ENCODE assay signal across 1 cellular context in genomic region chr12:15819644-15820437, GRCh38.
TF ChIP-seq lines count a peak whose summit lies in the region.

No MANE protein-coding gene starts in this region.

TF ChIP-seq in HepG2, 621 proteins besides CTCF, POLR2A, EP300 and RAD21 (continued from another document and continues in another):
- TF ChIP-seq USF2 (IDR thresholded peaks at IDR 0.05; ENCODE audit: low read depth, low read length): no peak
- TF ChIP-seq USF2 (CRISPR knock-in tag; IDR thresholded peaks at IDR 0.05; ENCODE audit: borderline replicate concordance): no peak
- TF ChIP-seq DBP (CRISPR knock-in tag; IDR thresholded peaks at IDR 0.05; ENCODE audit: not compliant biosample characterization): no peak
- peak; percentile 34; the same call in 1 of the 2 replicates for TF ChIP-seq DPF2 (CRISPR knock-in tag; IDR thresholded peaks at IDR 0.05; ENCODE audit: borderline replicate concordance, low read depth)
- no peak for TF ChIP-seq ZFP90 (CRISPR knock-in tag; IDR thresholded peaks at IDR 0.05; ENCODE audit: borderline replicate concordance)
- TF ChIP-seq, protein P1, sequence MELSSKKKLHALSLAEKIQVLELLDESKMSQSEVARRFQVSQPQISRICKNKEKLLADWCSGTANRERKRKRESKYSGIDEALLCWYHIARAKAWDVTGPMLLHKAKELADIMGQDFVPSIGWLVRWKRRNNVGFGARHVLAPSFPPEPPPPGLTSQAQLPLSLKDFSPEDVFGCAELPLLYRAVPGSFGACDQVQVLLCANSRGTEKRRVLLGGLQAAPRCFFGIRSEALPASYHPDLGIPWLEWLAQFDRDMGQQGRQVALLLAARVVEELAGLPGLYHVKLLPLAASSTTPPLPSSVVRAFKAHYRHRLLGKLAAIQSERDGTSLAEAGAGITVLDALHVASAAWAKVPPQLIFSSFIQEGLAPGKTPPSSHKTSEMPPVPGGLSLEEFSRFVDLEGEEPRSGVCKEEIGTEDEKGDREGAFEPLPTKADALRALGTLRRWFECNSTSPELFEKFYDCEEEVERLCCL (CRISPR knock-in tag; IDR thresholded peaks at IDR 0.05; ENCODE audit: borderline replicate concordance): no peak
- peak; percentile 52; the same call in 1 of the 2 replicates for TF ChIP-seq THAP11 (CRISPR knock-in tag; IDR thresholded peaks at IDR 0.05)
- TF ChIP-seq ZNF543 (CRISPR knock-in tag; IDR thresholded peaks at IDR 0.05): no peak
- TF ChIP-seq ZNF18 (CRISPR knock-in tag; IDR thresholded peaks at IDR 0.05; ENCODE audit: insufficient replicate concordance): no peak
- TF ChIP-seq FOXA1 (IDR thresholded peaks at IDR 0.05): peak; percentile 67
- TF ChIP-seq FOXA1 (CRISPR knock-in tag; IDR thresholded peaks at IDR 0.05): peak; percentile 93
- TF ChIP-seq TAF1 (CRISPR knock-in tag; IDR thresholded peaks at IDR 0.05): no peak
- no peak for TF ChIP-seq ZNF562 (CRISPR knock-in tag; IDR thresholded peaks at IDR 0.05; ENCODE audit: borderline replicate concordance)
- TF ChIP-seq, protein P2, sequence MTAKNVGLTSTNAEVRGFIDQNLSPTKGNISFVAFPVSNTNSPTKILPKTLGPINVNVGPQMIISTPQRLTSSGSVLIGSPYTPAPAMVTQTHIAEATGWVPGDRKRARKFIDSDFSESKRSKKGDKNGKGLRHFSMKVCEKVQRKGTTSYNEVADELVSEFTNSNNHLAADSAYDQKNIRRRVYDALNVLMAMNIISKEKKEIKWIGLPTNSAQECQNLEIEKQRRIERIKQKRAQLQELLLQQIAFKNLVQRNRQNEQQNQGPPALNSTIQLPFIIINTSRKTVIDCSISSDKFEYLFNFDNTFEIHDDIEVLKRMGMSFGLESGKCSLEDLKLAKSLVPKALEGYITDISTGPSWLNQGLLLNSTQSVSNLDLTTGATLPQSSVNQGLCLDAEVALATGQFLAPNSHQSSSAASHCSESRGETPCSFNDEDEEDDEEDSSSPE (CRISPR knock-in tag; IDR thresholded peaks at IDR 0.05): 0 out of 2 replicates have a peak, but pooled peaks have one; percentile 33
- peak; percentile 89 for TF ChIP-seq BCL6 (CRISPR knock-in tag; IDR thresholded peaks at IDR 0.05)
- TF ChIP-seq ZBTB25 (CRISPR knock-in tag; IDR thresholded peaks at IDR 0.05): peak; percentile 72; the same call in 1 of the 2 replicates
- TF ChIP-seq, protein P3, sequence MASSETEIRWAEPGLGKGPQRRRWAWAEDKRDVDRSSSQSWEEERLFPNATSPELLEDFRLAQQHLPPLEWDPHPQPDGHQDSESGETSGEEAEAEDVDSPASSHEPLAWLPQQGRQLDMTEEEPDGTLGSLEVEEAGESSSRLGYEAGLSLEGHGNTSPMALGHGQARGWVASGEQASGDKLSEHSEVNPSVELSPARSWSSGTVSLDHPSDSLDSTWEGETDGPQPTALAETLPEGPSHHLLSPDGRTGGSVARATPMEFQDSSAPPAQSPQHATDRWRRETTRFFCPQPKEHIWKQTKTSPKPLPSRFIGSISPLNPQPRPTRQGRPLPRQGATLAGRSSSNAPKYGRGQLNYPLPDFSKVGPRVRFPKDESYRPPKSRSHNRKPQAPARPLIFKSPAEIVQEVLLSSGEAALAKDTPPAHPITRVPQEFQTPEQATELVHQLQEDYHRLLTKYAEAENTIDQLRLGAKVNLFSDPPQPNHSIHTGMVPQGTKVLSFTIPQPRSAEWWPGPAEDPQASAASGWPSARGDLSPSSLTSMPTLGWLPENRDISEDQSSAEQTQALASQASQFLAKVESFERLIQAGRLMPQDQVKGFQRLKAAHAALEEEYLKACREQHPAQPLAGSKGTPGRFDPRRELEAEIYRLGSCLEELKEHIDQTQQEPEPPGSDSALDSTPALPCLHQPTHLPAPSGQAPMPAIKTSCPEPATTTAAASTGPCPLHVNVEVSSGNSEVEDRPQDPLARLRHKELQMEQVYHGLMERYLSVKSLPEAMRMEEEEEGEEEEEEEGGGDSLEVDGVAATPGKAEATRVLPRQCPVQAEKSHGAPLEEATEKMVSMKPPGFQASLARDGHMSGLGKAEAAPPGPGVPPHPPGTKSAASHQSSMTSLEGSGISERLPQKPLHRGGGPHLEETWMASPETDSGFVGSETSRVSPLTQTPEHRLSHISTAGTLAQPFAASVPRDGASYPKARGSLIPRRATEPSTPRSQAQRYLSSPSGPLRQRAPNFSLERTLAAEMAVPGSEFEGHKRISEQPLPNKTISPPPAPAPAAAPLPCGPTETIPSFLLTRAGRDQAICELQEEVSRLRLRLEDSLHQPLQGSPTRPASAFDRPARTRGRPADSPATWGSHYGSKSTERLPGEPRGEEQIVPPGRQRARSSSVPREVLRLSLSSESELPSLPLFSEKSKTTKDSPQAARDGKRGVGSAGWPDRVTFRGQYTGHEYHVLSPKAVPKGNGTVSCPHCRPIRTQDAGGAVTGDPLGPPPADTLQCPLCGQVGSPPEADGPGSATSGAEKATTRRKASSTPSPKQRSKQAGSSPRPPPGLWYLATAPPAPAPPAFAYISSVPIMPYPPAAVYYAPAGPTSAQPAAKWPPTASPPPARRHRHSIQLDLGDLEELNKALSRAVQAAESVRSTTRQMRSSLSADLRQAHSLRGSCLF (CRISPR knock-in tag; IDR thresholded peaks at IDR 0.05; ENCODE audit: borderline replicate concordance): no peak
- no peak for TF ChIP-seq ZNF205 (CRISPR knock-in tag; IDR thresholded peaks at IDR 0.05)
- TF ChIP-seq MED1 (CRISPR knock-in tag; IDR thresholded peaks at IDR 0.05): peak; percentile 46; the same call in 1 of the 2 replicates
- TF ChIP-seq ZNF644 (CRISPR knock-in tag; IDR thresholded peaks at IDR 0.05; ENCODE audit: low read depth): no peak
- TF ChIP-seq, protein P4, sequence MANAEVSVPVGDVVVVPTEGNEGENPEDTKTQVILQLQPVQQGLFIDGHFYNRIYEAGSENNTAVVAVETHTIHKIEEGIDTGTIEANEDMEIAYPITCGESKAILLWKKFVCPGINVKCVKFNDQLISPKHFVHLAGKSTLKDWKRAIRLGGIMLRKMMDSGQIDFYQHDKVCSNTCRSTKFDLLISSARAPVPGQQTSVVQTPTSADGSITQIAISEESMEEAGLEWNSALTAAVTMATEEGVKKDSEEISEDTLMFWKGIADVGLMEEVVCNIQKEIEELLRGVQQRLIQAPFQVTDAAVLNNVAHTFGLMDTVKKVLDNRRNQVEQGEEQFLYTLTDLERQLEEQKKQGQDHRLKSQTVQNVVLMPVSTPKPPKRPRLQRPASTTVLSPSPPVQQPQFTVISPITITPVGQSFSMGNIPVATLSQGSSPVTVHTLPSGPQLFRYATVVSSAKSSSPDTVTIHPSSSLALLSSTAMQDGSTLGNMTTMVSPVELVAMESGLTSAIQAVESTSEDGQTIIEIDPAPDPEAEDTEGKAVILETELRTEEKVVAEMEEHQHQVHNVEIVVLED (CRISPR knock-in tag; IDR thresholded peaks at IDR 0.05; ENCODE audit: borderline replicate concordance): no peak
- no peak for TF ChIP-seq ZNF160 (CRISPR knock-in tag; IDR thresholded peaks at IDR 0.05)
- TF ChIP-seq GATAD1 (CRISPR knock-in tag; IDR thresholded peaks at IDR 0.05): no peak
- peak; percentile 85 for TF ChIP-seq ZBTB20 (CRISPR knock-in tag; IDR thresholded peaks at IDR 0.05; ENCODE audit: borderline replicate concordance, low read depth)
- TF ChIP-seq, protein P5, sequence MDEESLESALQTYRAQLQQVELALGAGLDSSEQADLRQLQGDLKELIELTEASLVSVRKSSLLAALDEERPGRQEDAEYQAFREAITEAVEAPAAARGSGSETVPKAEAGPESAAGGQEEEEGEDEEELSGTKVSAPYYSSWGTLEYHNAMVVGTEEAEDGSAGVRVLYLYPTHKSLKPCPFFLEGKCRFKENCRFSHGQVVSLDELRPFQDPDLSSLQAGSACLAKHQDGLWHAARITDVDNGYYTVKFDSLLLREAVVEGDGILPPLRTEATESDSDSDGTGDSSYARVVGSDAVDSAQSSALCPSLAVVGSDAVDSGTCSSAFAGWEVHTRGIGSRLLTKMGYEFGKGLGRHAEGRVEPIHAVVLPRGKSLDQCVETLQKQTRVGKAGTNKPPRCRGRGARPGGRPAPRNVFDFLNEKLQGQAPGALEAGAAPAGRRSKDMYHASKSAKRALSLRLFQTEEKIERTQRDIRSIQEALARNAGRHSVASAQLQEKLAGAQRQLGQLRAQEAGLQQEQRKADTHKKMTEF (CRISPR knock-in tag; IDR thresholded peaks at IDR 0.05): peak; percentile 70
- TF ChIP-seq CHD4 (IDR thresholded peaks at IDR 0.05; ENCODE audit: borderline replicate concordance, low read length): no peak
- TF ChIP-seq KLF15 (CRISPR knock-in tag; IDR thresholded peaks at IDR 0.05; ENCODE audit: borderline replicate concordance): no peak
- no peak for TF ChIP-seq BRCA1 (CRISPR knock-in tag; IDR thresholded peaks at IDR 0.05)
- no peak for TF ChIP-seq ZNF879 (CRISPR knock-in tag; IDR thresholded peaks at IDR 0.05)
- no peak for TF ChIP-seq SUZ12 (IDR thresholded peaks at IDR 0.05; ENCODE audit: low read depth, low read length)
- TF ChIP-seq WIZ (CRISPR knock-in tag; IDR thresholded peaks at IDR 0.05): no peak
- TF ChIP-seq RFXAP (CRISPR knock-in tag; IDR thresholded peaks at IDR 0.05; ENCODE audit: borderline replicate concordance): no peak
- TF ChIP-seq, protein P6, sequence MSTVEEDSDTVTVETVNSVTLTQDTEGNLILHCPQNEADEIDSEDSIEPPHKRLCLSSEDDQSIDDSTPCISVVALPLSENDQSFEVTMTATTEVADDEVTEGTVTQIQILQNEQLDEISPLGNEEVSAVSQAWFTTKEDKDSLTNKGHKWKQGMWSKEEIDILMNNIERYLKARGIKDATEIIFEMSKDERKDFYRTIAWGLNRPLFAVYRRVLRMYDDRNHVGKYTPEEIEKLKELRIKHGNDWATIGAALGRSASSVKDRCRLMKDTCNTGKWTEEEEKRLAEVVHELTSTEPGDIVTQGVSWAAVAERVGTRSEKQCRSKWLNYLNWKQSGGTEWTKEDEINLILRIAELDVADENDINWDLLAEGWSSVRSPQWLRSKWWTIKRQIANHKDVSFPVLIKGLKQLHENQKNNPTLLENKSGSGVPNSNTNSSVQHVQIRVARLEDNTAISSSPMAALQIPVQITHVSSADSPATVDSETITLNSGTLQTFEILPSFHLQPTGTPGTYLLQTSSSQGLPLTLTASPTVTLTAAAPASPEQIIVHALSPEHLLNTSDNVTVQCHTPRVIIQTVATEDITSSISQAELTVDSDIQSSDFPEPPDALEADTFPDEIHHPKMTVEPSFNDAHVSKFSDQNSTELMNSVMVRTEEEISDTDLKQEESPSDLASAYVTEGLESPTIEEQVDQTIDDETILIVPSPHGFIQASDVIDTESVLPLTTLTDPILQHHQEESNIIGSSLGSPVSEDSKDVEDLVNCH (CRISPR knock-in tag; IDR thresholded peaks at IDR 0.05): no peak
- no peak for TF ChIP-seq ZNF574 (CRISPR knock-in tag; IDR thresholded peaks at IDR 0.05)
